8 cellular contexts compared by ENCODE assay signal in the genomic region with DNA sequence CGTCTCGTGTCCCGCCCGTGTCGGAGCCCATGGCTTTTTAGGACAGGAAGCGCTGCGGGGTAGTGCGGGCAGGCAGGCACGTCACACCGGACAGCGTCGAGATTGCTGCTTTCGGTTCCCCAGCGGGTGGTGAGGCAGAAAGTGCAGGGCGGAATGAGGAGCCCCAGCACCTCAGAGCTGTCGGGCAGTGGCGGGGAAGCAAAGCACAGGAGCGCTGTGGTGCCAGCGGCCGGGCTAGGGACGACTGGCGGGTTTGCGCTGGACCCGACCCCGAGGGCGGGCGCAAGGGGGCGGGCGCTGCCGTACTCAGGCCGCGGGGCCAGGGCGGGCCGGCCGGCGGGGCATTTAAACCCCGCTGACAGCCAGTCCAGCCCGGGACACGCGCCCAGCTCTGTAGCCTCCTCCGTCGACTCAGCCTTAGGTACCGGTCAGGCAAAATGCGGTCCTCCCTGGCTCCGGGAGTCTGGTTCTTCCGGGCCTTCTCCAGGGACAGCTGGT. TPM values are rescaled to one million over a fixed set of nuclear protein-coding genes. Genes with fewer than 3 reads are reported as not detected.
A peak's percentile ranks its signal among the peaks of the same experiment; 100 is the strongest.
DNase-seq lines count a peak whose midpoint lies in the region; ATAC-seq, FAIRE-seq and TF ChIP-seq lines count a peak whose summit lies in the region.

Gene SLC37A2 (plus strand): TSS at position 375 of the 498 bp plus-strand sequence. CDS start 63 bp downstream, at position 438.

- in situ Hi-C loops in HepG2 (cut with HindIII; ENCODE audit: extremely low pct_ligation_motif_present, low pct_unique_long_range_greater_than_20kb) = no loop called here

- TF ChIP-seq CTCF in coronary artery (IDR thresholded peaks at IDR 0.05) = no peak
- peak; percentile 62 for TF ChIP-seq CTCF in HepG2 (CRISPR knock-in tag; IDR thresholded peaks at IDR 0.05)

- intact Hi-C loops in HepG2 (cut with micrococcal nuclease; ENCODE audit: unreplicated experiment) = loop anchor here (1.0 kb wide), 1 partner anchor 48 kb away; the partner anchor contains the start of gene TMEM218

- TF ChIP-seq POLR2A in HepG2 (IDR thresholded peaks at IDR 0.05; ENCODE audit: insufficient read depth in 1 of 2, low read depth in 2 of 2, low read length in 2 of 2) = peak in 1 of 2 experiments; percentile 53; a peak in 2 of 4 replicates

- H3K4me1 ChIP-seq in HepG2 (ENCODE audit: insufficient read depth, low read length) = peaks cover 62% of the 10 kb centered on the region

- H2AFZ ChIP-seq in HepG2 (ENCODE audit: low read length) = peak within 1 kb of the TSS; percentile 60

- H3K9ac ChIP-seq in HepG2 (ENCODE audit: insufficient read depth, low read depth, low read length) = peak within 1 kb of the TSS; percentile 60

- WGBS in HepG2 (ENCODE audit: low lambda C conversion rate) = 0% methylated on average over 4 of the region's 46 CpGs

- TF ChIP-seq RAD21 in HepG2 (CRISPR knock-in tag; IDR thresholded peaks at IDR 0.05) = peak; percentile 57; the same call in 1 of the 2 replicates

- ATAC-seq in GM21381 (IDR thresholded peaks at IDR 0.05; ENCODE audit: unreplicated experiment) (peak; percentile 86), HepG2 (peak; percentile 97)

- no peak for TF ChIP-seq EP300 in HepG2 (IDR thresholded peaks at IDR 0.05; ENCODE audit: low read depth in 2 of 2, low read length in 2 of 2)
- TF ChIP-seq EP300 in HepG2 (CRISPR knock-in tag; IDR thresholded peaks at IDR 0.05; ENCODE audit: borderline replicate concordance) = no peak

- no peaks in the 10 kb centered on the region for H3K36me3 ChIP-seq in HepG2 (replicated peaks in 1 of 2; ENCODE audit: control insufficient read depth in 1 of 2, insufficient read depth in 2 of 2, low read length in 2 of 2)

- H3K4me3 ChIP-seq in coronary artery (peak within 1 kb of the TSS; percentile 83), HepG2 (replicated peaks in 1 of 3; ENCODE audit: insufficient read depth in 1 of 3, low read depth in 2 of 3, low read length in 3 of 3) (peak within 1 kb of the TSS; percentile 66 to 78 (median 72))

- peak within 1 kb of the TSS; percentile 90 for H3K4me2 ChIP-seq in HepG2 (ENCODE audit: low read depth, low read length)

- peak; percentile 75 for DNase-seq in ELF-1 (ENCODE audit: low read depth, low spot score)
- DNase-seq in HK-2 (ENCODE audit: unreplicated experiment) = peak; percentile 58
- DNase-seq in T1000 (lab: John Stamatoyannopoulos, UW) = peak; percentile 43
- peak; percentile 81 for DNase-seq in coronary artery (ENCODE audit: low spot score)
- DNase-seq in HepG2 (ENCODE audit: low spot score) = peak; percentile 45
- peak; percentile 39 to 61 for DNase-seq in stimulated activated CD4-positive, alpha-beta T cell treated with anti-CD3 and anti-CD28 coated beads, Interleukin-2, amount 100 ng/mL, for 24 hours
- no peak for DNase-seq in GOT3 (lab: John Stamatoyannopoulos, UW)

- H3K27ac ChIP-seq in coronary artery (peak within 1 kb of the TSS; percentile 39 to 80), HepG2 (ENCODE audit: extremely low read length, insufficient read depth, low read length) (no peak within 1 kb of the TSS)

- no peak for FAIRE-seq in HepG2 (lab: Jason Lieb, UNC)

- POLR2A ChIA-PET in HepG2 (lab: Yijun Ruan, JAX) = interaction anchor here (0.9 to 1.3 kb wide), 2 partner anchors 8 to 10 kb away, joined by 3 to 5 read pairs; no protein-coding TSS in a partner anchor

- H3K27me3 ChIP-seq in HepG2 (ENCODE audit: control insufficient read depth in 1 of 2, insufficient read depth in 2 of 2, low read length in 2 of 2) = no peaks in the 10 kb centered on the region; a peak in 1 of 5 replicates

- H4K20me1 ChIP-seq in HepG2 (ENCODE audit: insufficient read depth, low read length) = no peaks in the 10 kb centered on the region

- H3K79me2 ChIP-seq in HepG2 (ENCODE audit: insufficient read depth, low read length) = no peaks in the 10 kb centered on the region

- CTCF ChIA-PET in HepG2 (lab: Yijun Ruan, JAX; ENCODE audit: low intra/inter-chr PET ratio, low total read pairs) = interaction anchor here (0.7 kb wide), 1 partner anchor 52 kb away, joined by 3 read pairs; no protein-coding TSS in a partner anchor

- no TSS peak for BruUV-seq in HepG2 (replicated peaks; lab: Mats Ljungman, UMichigan)

- H3K9me3 ChIP-seq in HepG2 (ENCODE audit: low read length) = no peaks in the 10 kb centered on the region

TF ChIP-seq in HepG2, 621 proteins besides CTCF, POLR2A, EP300 and RAD21 (continues in another document):
- TF ChIP-seq KLF13 (CRISPR knock-in tag; IDR thresholded peaks at IDR 0.05) = no peak
- no peak for TF ChIP-seq SP1 (IDR thresholded peaks at IDR 0.05)
- peak; percentile 31 for TF ChIP-seq SP1 (CRISPR knock-in tag; IDR thresholded peaks at IDR 0.05)
- no peak for TF ChIP-seq SALL1 (CRISPR knock-in tag; IDR thresholded peaks at IDR 0.05)
- TF ChIP-seq NFKBIZ (CRISPR knock-in tag; IDR thresholded peaks at IDR 0.05) = no peak
- TF ChIP-seq KDM5A (IDR thresholded peaks at IDR 0.05; ENCODE audit: borderline replicate concordance, low read length) = no peak
- TF ChIP-seq ZFP41 (CRISPR knock-in tag; IDR thresholded peaks at IDR 0.05; ENCODE audit: borderline replicate concordance) = no peak
- 0 out of 2 replicates have a peak, but pooled peaks have one; percentile 56 for TF ChIP-seq ZNF788 (CRISPR knock-in tag; IDR thresholded peaks at IDR 0.05; ENCODE audit: borderline replicate concordance)
- peak; percentile 80 for TF ChIP-seq RBFOX2 (IDR thresholded peaks at IDR 0.05; ENCODE audit: low read depth, low read length)
- no peak for TF ChIP-seq HNF4A (CRISPR knock-in tag; IDR thresholded peaks at IDR 0.05)
- no peak; the same call in 1 of the 2 replicates for TF ChIP-seq ZNF501 (CRISPR knock-in tag; IDR thresholded peaks at IDR 0.05)
- no peak for TF ChIP-seq SP140L (CRISPR knock-in tag; IDR thresholded peaks at IDR 0.05; ENCODE audit: borderline replicate concordance)
- TF ChIP-seq ZIK1 (CRISPR knock-in tag; IDR thresholded peaks at IDR 0.05; ENCODE audit: borderline replicate concordance, low read depth) = peak; percentile 63; the same call in 1 of the 2 replicates
- TF ChIP-seq, protein P1, sequence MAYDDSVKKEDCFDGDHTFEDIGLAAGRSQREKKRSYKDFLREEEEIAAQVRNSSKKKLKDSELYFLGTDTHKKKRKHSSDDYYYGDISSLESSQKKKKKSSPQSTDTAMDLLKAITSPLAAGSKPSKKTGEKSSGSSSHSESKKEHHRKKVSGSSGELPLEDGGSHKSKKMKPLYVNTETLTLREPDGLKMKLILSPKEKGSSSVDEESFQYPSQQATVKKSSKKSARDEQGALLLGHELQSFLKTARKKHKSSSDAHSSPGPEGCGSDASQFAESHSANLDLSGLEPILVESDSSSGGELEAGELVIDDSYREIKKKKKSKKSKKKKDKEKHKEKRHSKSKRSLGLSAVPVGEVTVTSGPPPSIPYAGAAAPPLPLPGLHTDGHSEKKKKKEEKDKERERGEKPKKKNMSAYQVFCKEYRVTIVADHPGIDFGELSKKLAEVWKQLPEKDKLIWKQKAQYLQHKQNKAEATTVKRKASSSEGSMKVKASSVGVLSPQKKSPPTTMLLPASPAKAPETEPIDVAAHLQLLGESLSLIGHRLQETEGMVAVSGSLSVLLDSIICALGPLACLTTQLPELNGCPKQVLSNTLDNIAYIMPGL (CRISPR knock-in tag; IDR thresholded peaks at IDR 0.05; ENCODE audit: borderline replicate concordance in 1 of 2, low read depth in 1 of 2) = peak; percentile 76 to 79
- TF ChIP-seq AKAP8 (CRISPR knock-in tag; IDR thresholded peaks at IDR 0.05) = 0 out of 2 replicates have a peak, but pooled peaks have one; percentile 25
- TF ChIP-seq ZNF891 (CRISPR knock-in tag; IDR thresholded peaks at IDR 0.05) = peak; percentile 38; the same call in 1 of the 2 replicates

RNA-seq across cellular contexts. Expression of gene SLC37A2, which starts in this region (rescaled TPM):
- 1.8 and 4.6 TPM in 2 replicates for total RNA-seq in HepG2 (2016; rRNA removed; fragmentation: Illumina TruSeq; extraction: Trizol)
- total RNA-seq in HepG2 (2016; cell fraction: cytosol; rRNA removed; fragmentation: Illumina TruSeq; extraction: Trizol; ENCODE audit: low read depth) = 0.30 and 0.53 TPM in 2 replicates
- 1.9 and 5.8 TPM in 2 replicates for total RNA-seq in HepG2 (2016; cell fraction: insoluble cytoplasmic fraction; rRNA removed; fragmentation: Illumina TruSeq; extraction: Trizol)
- total RNA-seq in HepG2 (2016; cell fraction: membrane; rRNA removed; fragmentation: Illumina TruSeq; extraction: Trizol) = 1.7 TPM in 2 replicates
- 5.8 and 6.3 TPM in 2 replicates for total RNA-seq in HepG2 (2016; cell fraction: nucleus; rRNA removed; fragmentation: Illumina TruSeq; extraction: Trizol)
- polyA plus RNA-seq in HepG2 (2011; rRNA removed) = 3.8 and 7.1 TPM in 2 replicates
- 3.3 and 6.2 TPM in 2 replicates for polyA plus RNA-seq in HepG2 (2011; cell fraction: cytosol; rRNA removed)
- polyA plus RNA-seq in HepG2 (2011; cell fraction: nucleus; rRNA removed) = 9.4 and 27.0 TPM in 2 replicates
- polyA plus RNA-seq in HepG2 (2012) = 1.3 and 1.8 TPM in 2 replicates
- 0.51 and 0.58 TPM in 2 replicates for polyA plus RNA-seq in HepG2 (2016; cell fraction: cytosol; fragmentation: Illumina TruSeq; extraction: Trizol; ENCODE audit: low read depth)
- 1.9 and 2.2 TPM in 2 replicates for polyA plus RNA-seq in HepG2 (2016; cell fraction: insoluble cytoplasmic fraction; fragmentation: Illumina TruSeq; extraction: Trizol; ENCODE audit: low read depth)
- polyA plus RNA-seq in HepG2 (2016; cell fraction: membrane; fragmentation: Illumina TruSeq; extraction: Trizol; ENCODE audit: low read depth) = 0.93 and 1.1 TPM in 2 replicates
- 8.4 and 9.8 TPM in 2 replicates for polyA plus RNA-seq in HepG2 (2016; cell fraction: nucleus; fragmentation: Illumina TruSeq; extraction: Trizol; ENCODE audit: insufficient read depth, low read depth)
- polyA minus RNA-seq in HepG2 (2011; rRNA and poly(A)+ RNA removed; ENCODE audit: low replicate concordance) = 0.26 and 16.3 TPM in 2 replicates
- polyA minus RNA-seq in HepG2 (2011; cell fraction: cytosol; rRNA and poly(A)+ RNA removed) = 2.0 and 4.0 TPM in 2 replicates
- 2.7 and 5.3 TPM in 2 replicates for polyA minus RNA-seq in HepG2 (2011; cell fraction: nucleus; rRNA and poly(A)+ RNA removed)
